In genomic region chr12:28497889-28498411, GRCh38 we compare ENCODE assay signal across 8 cellular contexts.
DNase-seq lines count a peak whose midpoint lies in the region; ATAC-seq and TF ChIP-seq lines count a peak whose summit lies in the region.

No MANE protein-coding gene starts in this region.

- no peaks in the 10 kb centered on the region for H3K9me3 ChIP-seq in psoas muscle

- no peaks in the 10 kb centered on the region for H3K27me3 Mint-ChIP-seq in progenitor cell of endocrine pancreas

- CTCF ChIA-PET in RWPE1 (lab: Yijun Ruan, JAX): interaction anchor here (0.5 to 0.6 kb wide), 2 partner anchors 504 to 738 kb away, joined by 3 read pairs; no protein-coding TSS in a partner anchor

- peak overlapping the region; percentile 88 for H3K27ac Mint-ChIP-seq in progenitor cell of endocrine pancreas

- peaks cover 28% of the 10 kb centered on the region for H3K9me3 Mint-ChIP-seq in progenitor cell of endocrine pancreas (ENCODE audit: low read depth)

- no peaks in the 10 kb centered on the region for H3K4me1 ChIP-seq in psoas muscle

- H3K4me1 Mint-ChIP-seq in progenitor cell of endocrine pancreas (ENCODE audit: low read depth): peaks cover 22% of the 10 kb centered on the region

- H3K4me3 Mint-ChIP-seq in progenitor cell of endocrine pancreas (ENCODE audit: low read depth): no peak overlapping the region

- no peak overlapping the region for H3K4me3 ChIP-seq in psoas muscle

- DNase-seq in NCI-H2029 (lab: John Stamatoyannopoulos, UW) (peak; percentile 8), NCI-H2029 treated with DMSO at 0.1 percent for 48 hours (lab: John Stamatoyannopoulos, UW) (no peak), RWPE1 (ENCODE audit: low spot score) (peak; percentile 34), progenitor cell of endocrine pancreas (ENCODE audit: low spot score, unreplicated experiment) (no peak), NCI-H510A treated with DMSO at 0.1 percent for 48 hours (lab: John Stamatoyannopoulos, UW) (no peak), AG08395 (ENCODE audit: low spot score) (no peak), psoas muscle (no peak)

- ATAC-seq in HG02870 (IDR thresholded peaks at IDR 0.05; ENCODE audit: unreplicated experiment) (peak; percentile 97), psoas muscle (no peak)

- POLR2A ChIA-PET in RWPE1 (lab: Yijun Ruan, JAX; ENCODE audit: low non-redundant PET): no interaction called here

- no peaks in the 10 kb centered on the region for H3K36me3 ChIP-seq in psoas muscle (ENCODE audit: insufficient read depth in 1 of 2, low read depth in 1 of 2)

- no peaks in the 10 kb centered on the region for H3K27me3 ChIP-seq in psoas muscle (ENCODE audit: insufficient read depth in 3 of 3, low read length in 2 of 3)

- H3K27ac ChIP-seq in RWPE1 (no peak overlapping the region), psoas muscle (no peak overlapping the region)

- intact Hi-C loops in psoas muscle (cut with DNase I): no loop called here

- peaks cover 36% of the 10 kb centered on the region for H3K36me3 Mint-ChIP-seq in progenitor cell of endocrine pancreas (ENCODE audit: insufficient read depth)

- TF ChIP-seq CTCF in RWPE1 (conservative IDR thresholded peaks at IDR 0.05; ENCODE audit: low read depth) (no peak), progenitor cell of endocrine pancreas (IDR thresholded peaks at IDR 0.05; ENCODE audit: unreplicated experiment) (no peak), psoas muscle (IDR thresholded peaks at IDR 0.05) (no peak)

Comparison
In these comparisons a context has a peak if more than half of its experiments do, and no peak if none do; other contexts are left out.
1. DNase-seq: peak in NCI-H2029 (single experiment) and RWPE1 (single experiment); none in NCI-H2029 treated with DMSO at 0.1 percent for 48 hours (single experiment), progenitor cell of endocrine pancreas (single experiment), NCI-H510A treated with DMSO at 0.1 percent for 48 hours (single experiment), AG08395 (single experiment) and psoas muscle (0 of 2).